21 cellular contexts compared by ENCODE assay signal in genomic region chr21:23496729-23497128, GRCh38.
DNase-seq lines count a peak whose midpoint lies in the region; ATAC-seq, FAIRE-seq and TF ChIP-seq lines count a peak whose summit lies in the region.
"Had no signal": no experiment of that assay in that cellular context is flagged by ENCODE, and none has a peak within 500 bp of the region (broad histone marks: within the 10 kb centered on the region; RNA-seq: fewer than 3 reads in every experiment).

No MANE protein-coding gene starts in this region.

- no peak for DNase-seq in D721Med (ENCODE audit: insufficient read length, low spot score)
- no peak for DNase-seq in ACHN
- no peak for DNase-seq in Calu3
- no peak for DNase-seq in psoas muscle
- DNase-seq: activated CD4-positive, CD25-positive, alpha-beta regulatory T cell treated with anti-CD3 and anti-CD28 coated beads, Interleukin-2, amount 50 U/mL, for 72 hours; activated naive CD8-positive, alpha-beta T cell treated with anti-CD3 and anti-CD28 coated beads, Interleukin-2, amount 50 U/mL, for 24 hours; central memory CD4-positive, alpha-beta T cell; foreskin melanocyte; mesenchymal stem cell; NCI-H2081; NCI-H82; stimulated activated naive CD4-positive, alpha-beta T cell; T-helper 2 cell had no signal

- in situ Hi-C loops in ACHN (cut with HindIII; ENCODE audit: low pct_ligation_motif_present, low pct_unique_long_range_greater_than_20kb, low sequenced_read_pairs) = no loop called here

- no peak overlapping the region for H3K4me3 ChIP-seq in psoas muscle
- H3K4me3 ChIP-seq: BLaER1 treated with 17β-estradiol and CSF1 and Interleukin-3, amounts not matched to agents 10 nM and 100 nM had no signal

- no peaks in the 10 kb centered on the region for H3K4me1 ChIP-seq in psoas muscle

- no peaks in the 10 kb centered on the region for H3K9me3 ChIP-seq in psoas muscle
- H3K9me3 ChIP-seq: neutrophil had no signal

- intact Hi-C loops in Calu3 (cut with micrococcal nuclease; ENCODE audit: unreplicated experiment) (no loop called here), psoas muscle (cut with DNase I) (no loop called here)

- no peak overlapping the region for H3K27ac ChIP-seq in psoas muscle
- H3K27ac ChIP-seq: BLaER1 treated with 17β-estradiol and CSF1 and Interleukin-3, amounts not matched to agents 10 nM and 100 nM; neutrophil; RWPE1 had no signal

- no peaks in the 10 kb centered on the region for H3K27me3 ChIP-seq in psoas muscle (ENCODE audit: insufficient read depth in 3 of 3, low read length in 2 of 3)
- H3K27me3 ChIP-seq: BLaER1 treated with 17β-estradiol and CSF1 and Interleukin-3, amounts not matched to agents 10 nM and 100 nM; neutrophil had no signal

- H3K4me1 Mint-ChIP-seq in Calu3 (ENCODE audit: low read depth, unreplicated experiment) = no peaks in the 10 kb centered on the region
- H3K4me1 Mint-ChIP-seq: activated naive CD8-positive, alpha-beta T cell treated with anti-CD3 and anti-CD28 coated beads, Interleukin-2, amount 50 U/mL, for 24 hours had no signal

- H3K27ac Mint-ChIP-seq in Calu3 (ENCODE audit: unreplicated experiment) = no peak overlapping the region
- H3K27ac Mint-ChIP-seq: activated naive CD8-positive, alpha-beta T cell treated with anti-CD3 and anti-CD28 coated beads, Interleukin-2, amount 50 U/mL, for 24 hours had no signal

- WGBS in psoas muscle, 3 donors = 72 to 83% (median 72%) methylated on average over 1 of the region's 1 CpG

- TF ChIP-seq CTCF in D721Med (IDR thresholded peaks at IDR 0.05; ENCODE audit: insufficient read depth, missing control alignments) = no peak
- TF ChIP-seq CTCF in Calu3 (IDR thresholded peaks at IDR 0.05; ENCODE audit: unreplicated experiment) = no peak
- no peak for TF ChIP-seq CTCF in psoas muscle (IDR thresholded peaks at IDR 0.05)

- no peak for FAIRE-seq in D721Med (lab: Jason Lieb, UNC)
- FAIRE-seq: H1 had no signal

- no TSS peak for BruUV-seq in Calu3 (replicated peaks; lab: Mats Ljungman, UMichigan)

- H3K9me3 Mint-ChIP-seq in Calu3 (ENCODE audit: low read depth, unreplicated experiment) = peaks cover 9% of the 10 kb centered on the region

- CTCF ChIA-PET in Calu3 (lab: Charles Lee) = no interaction called here

- ATAC-seq in GM18909 (IDR thresholded peaks at IDR 0.05; ENCODE audit: poor library complexity, unreplicated experiment) (peak; percentile 91), GM21576 (IDR thresholded peaks at IDR 0.05; ENCODE audit: unreplicated experiment) (peak; percentile 68), HG03045 (IDR thresholded peaks at IDR 0.05; ENCODE audit: unreplicated experiment) (peak; percentile 68), HG03565 (IDR thresholded peaks at IDR 0.05; ENCODE audit: unreplicated experiment) (peak; percentile 85), psoas muscle (no peak)
- ATAC-seq: activated naive CD8-positive, alpha-beta T cell treated with anti-CD3 and anti-CD28 coated beads, Interleukin-2, amount 50 U/mL, for 24 hours had no signal

- H3K27me3 Mint-ChIP-seq in Calu3 (ENCODE audit: unreplicated experiment) = no peaks in the 10 kb centered on the region
- H3K27me3 Mint-ChIP-seq: activated naive CD8-positive, alpha-beta T cell treated with anti-CD3 and anti-CD28 coated beads, Interleukin-2, amount 50 U/mL, for 24 hours had no signal

- no peaks in the 10 kb centered on the region for H3K36me3 Mint-ChIP-seq in Calu3 (ENCODE audit: insufficient read depth, unreplicated experiment)

- no peaks in the 10 kb centered on the region for H3K36me3 ChIP-seq in psoas muscle (ENCODE audit: insufficient read depth in 1 of 2, low read depth in 1 of 2)
- H3K36me3 ChIP-seq: BLaER1 treated with 17β-estradiol and CSF1 and Interleukin-3, amounts not matched to agents 10 nM and 100 nM; neutrophil had no signal

- no peak overlapping the region for H3K4me3 Mint-ChIP-seq in Calu3 (ENCODE audit: low read depth, unreplicated experiment)
- H3K4me3 Mint-ChIP-seq: activated naive CD8-positive, alpha-beta T cell treated with anti-CD3 and anti-CD28 coated beads, Interleukin-2, amount 50 U/mL, for 24 hours had no signal

Comparison
In these comparisons a context has a peak if more than half of its experiments do, and no peak if none do; other contexts are left out.
1. ATAC-seq: peak in GM18909 (single experiment), GM21576 (single experiment), HG03045 (single experiment) and HG03565 (single experiment); none in psoas muscle (0 of 4).